In the genomic region with DNA sequence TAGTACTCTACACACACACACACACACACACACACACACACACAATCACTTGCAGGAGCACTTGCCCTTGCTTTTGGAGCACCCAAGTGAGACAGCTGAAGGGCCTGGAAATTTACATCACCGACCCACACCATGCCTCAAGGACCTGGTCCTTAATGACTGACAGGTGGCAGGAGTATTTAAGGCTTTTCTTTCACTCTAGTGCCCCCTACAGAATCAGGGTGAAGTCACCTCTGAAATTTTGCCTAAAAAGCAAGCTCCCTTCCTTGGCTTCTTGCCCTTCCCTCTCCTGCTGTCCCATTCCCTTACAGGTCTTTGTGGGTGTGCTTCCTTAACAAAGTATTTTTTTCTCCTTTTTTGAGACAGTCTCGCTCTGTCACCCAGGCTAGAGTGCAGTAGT, we compare ENCODE assay signal across 14 cellular contexts.
DNase-seq lines count a peak whose midpoint lies in the region; TF ChIP-seq lines count a peak whose summit lies in the region.
"Had no signal": no experiment of that assay in that cellular context is flagged by ENCODE, and none has a peak within 500 bp of the region (broad histone marks: within the 10 kb centered on the region; RNA-seq: fewer than 3 reads in every experiment).

No MANE protein-coding gene starts in this region.

- peak; percentile 27 for TF ChIP-seq CTCF in DOHH2 (IDR thresholded peaks at IDR 0.05; ENCODE audit: low read depth, low read length, poor library complexity, severe bottlenecking)

- H3K36me3 ChIP-seq in DOHH2 (ENCODE audit: control insufficient read depth, low read length): no peaks in the 10 kb centered on the region
- no peaks in the 10 kb centered on the region for H3K36me3 ChIP-seq in H7 (replicated peaks; ENCODE audit: control insufficient read depth, insufficient read depth, low read length)
- H3K36me3 ChIP-seq: neutrophil had no signal

- no peaks in the 10 kb centered on the region for H3K4me1 ChIP-seq in DOHH2 (ENCODE audit: control insufficient read depth, low read length)

- H3K79me2 ChIP-seq in DOHH2 (ENCODE audit: control insufficient read depth, low read length): no peaks in the 10 kb centered on the region

- H3F3A ChIP-seq in DOHH2 (ENCODE audit: control insufficient read depth, insufficient read depth): no peaks in the 10 kb centered on the region

- no peaks in the 10 kb centered on the region for H3K9me2 ChIP-seq in DOHH2 (replicated peaks; ENCODE audit: control insufficient read depth, low read length)

- H4K20me1 ChIP-seq in DOHH2 (ENCODE audit: control insufficient read depth, insufficient read depth, low read depth, low read length): no peaks in the 10 kb centered on the region

- DNase-seq in H7: peak; percentile 40
- DNase-seq in SK-N-DZ (ENCODE audit: low spot score): peak; percentile 25
- peak; percentile 70 for DNase-seq in iPS-NIHi7 (ENCODE audit: extremely low spot score)
- DNase-seq in NCI-H526 treated with DMSO at 0.1 percent for 48 hours (lab: John Stamatoyannopoulos, UW): no peak
- DNase-seq in NOMO-1 treated with DMSO at 0.1 percent for 48 hours (lab: John Stamatoyannopoulos, UW; ENCODE audit: unreplicated experiment): no peak
- DNase-seq in activated CD4-positive, alpha-beta T cell treated with anti-CD3 and anti-CD28 coated beads, Interleukin-2, amount 50 U/mL, for 1 hour: no peak
- DNase-seq: activated CD4-positive, alpha-beta memory T cell treated with anti-CD3 and anti-CD28 coated beads for 36 hours; CD4-positive, alpha-beta T cell; head of caudate nucleus; NCI-H1105 treated with DMSO at 0.1 percent for 48 hours; small intestine; substantia nigra had no signal

- H3K27ac ChIP-seq in DOHH2 (ENCODE audit: low read depth, low read length): no peak overlapping the region
- H3K27ac ChIP-seq: neutrophil had no signal

- no peaks in the 10 kb centered on the region for H3K9me3 ChIP-seq in DOHH2 (ENCODE audit: control insufficient read depth, insufficient read depth, low read length)
- H3K9me3 ChIP-seq: neutrophil had no signal

- H3K4me3 ChIP-seq in DOHH2 (ENCODE audit: low read length): no peak overlapping the region
- no peak overlapping the region for H3K4me3 ChIP-seq in H7 (ENCODE audit: insufficient read depth, low read depth, low read length)

- no peak overlapping the region for H3K4me2 ChIP-seq in DOHH2 (ENCODE audit: low read length)

- no peaks in the 10 kb centered on the region for H3K27me3 ChIP-seq in DOHH2 (ENCODE audit: control insufficient read depth, low read length)
- no peaks in the 10 kb centered on the region for H3K27me3 ChIP-seq in H7 (ENCODE audit: control insufficient read depth, insufficient read depth, low read length)
- H3K27me3 ChIP-seq: neutrophil had no signal

Comparison
In these comparisons a context has a peak if more than half of its experiments do, and no peak if none do; other contexts are left out.
1. DNase-seq: peak in H7 (single experiment), SK-N-DZ (single experiment) and iPS-NIHi7 (single experiment); none in NCI-H526 treated with DMSO at 0.1 percent for 48 hours (single experiment), NOMO-1 treated with DMSO at 0.1 percent for 48 hours (single experiment) and activated CD4-positive, alpha-beta T cell treated with anti-CD3 and anti-CD28 coated beads, Interleukin-2, amount 50 U/mL, for 1 hour (single experiment).